14 cellular contexts compared by ENCODE assay signal in the genomic region with DNA sequence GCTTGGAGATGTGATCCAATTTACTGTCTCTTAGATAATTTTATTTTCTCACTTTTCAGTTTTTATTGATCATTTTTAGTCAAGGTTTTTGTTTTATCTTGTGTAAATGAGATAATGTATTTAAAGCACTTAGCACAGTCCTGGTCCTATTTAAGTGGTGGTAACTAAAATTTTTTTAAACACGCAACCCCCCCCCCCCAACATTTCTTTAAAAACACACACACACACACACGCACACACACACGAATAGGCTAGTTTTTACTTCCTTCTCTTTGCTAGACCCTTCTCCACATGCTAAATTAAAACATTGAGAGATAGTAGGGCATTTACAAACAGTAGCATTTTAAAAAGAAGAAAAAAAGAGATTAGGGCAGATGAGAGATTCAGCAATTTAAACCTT.
A peak's percentile ranks its signal among the peaks of the same experiment; 100 is the strongest.
DNase-seq lines count a peak whose midpoint lies in the region; ATAC-seq and TF ChIP-seq lines count a peak whose summit lies in the region.
"Had no signal": no experiment of that assay in that cellular context is flagged by ENCODE, and none has a peak within 500 bp of the region (broad histone marks: within the 10 kb centered on the region; RNA-seq: fewer than 3 reads in every experiment).

No MANE protein-coding gene starts in this region.

- peak overlapping the region; percentile 15 for H3K4me3 Mint-ChIP-seq in activated naive CD4-positive, alpha-beta T cell treated with anti-CD3 and anti-CD28 coated beads, Interleukin-2, amount 10 ng/mL, durations not matched to agents 7 days and 5 days
- peak overlapping the region; percentile 42 for H3K4me3 Mint-ChIP-seq in dendritic cell treated with granulocyte-macrophage colony-stimulating factor and Interleukin-4, amounts not matched to agents 40 ng/mL and 50 ng/mL, for 4 days
- H3K4me3 Mint-ChIP-seq in stimulated activated naive CD8-positive, alpha-beta T cell treated with anti-CD3 and anti-CD28 coated beads, Interleukin-15, amount 100 ng/mL, for 72 hours: peak overlapping the region; percentile 80 to 81

- peaks cover 79% of the 10 kb centered on the region for H3K79me2 ChIP-seq in OCI-LY1 (ENCODE audit: insufficient read depth, low read length)

- H3K27me3 ChIP-seq in OCI-LY1 (ENCODE audit: insufficient read depth, low read length): no peaks in the 10 kb centered on the region
- H3K27me3 ChIP-seq: BE2C, colonic mucosa had no signal

- no peaks in the 10 kb centered on the region for H3F3A ChIP-seq in OCI-LY1 (ENCODE audit: insufficient read depth, low read length)

- DNase-seq in activated naive CD4-positive, alpha-beta T cell treated with anti-CD3 and anti-CD28 coated beads, Interleukin-2, amount 10 ng/mL, durations not matched to agents 7 days and 5 days: no peak
- no peak for DNase-seq in activated naive CD4-positive, alpha-beta T cell treated with anti-CD3 and anti-CD28 coated beads, Interleukin-2, amount 50 U/mL, for 16 hours
- DNase-seq in stimulated activated naive CD8-positive, alpha-beta T cell treated with anti-CD3 and anti-CD28 coated beads, Interleukin-15, amount 100 ng/mL, for 72 hours: no peak
- no peak for DNase-seq in stimulated activated CD4-positive, alpha-beta T cell treated with anti-CD3 and anti-CD28 coated beads, Interleukin-2, amount 100 ng/mL, for 24 hours
- DNase-seq in activated CD4-positive, CD25-positive, alpha-beta regulatory T cell (lab: John Stamatoyannopoulos, UW): no peak
- no peak for DNase-seq in KG1 (lab: John Stamatoyannopoulos, UW)
- DNase-seq: activated effector memory CD4-positive, alpha-beta T cell treated with Interleukin-2 at 50 U/mL for 16 hours; BE2C; colonic mucosa; NCI-H146; occipital lobe had no signal

- intact Hi-C loops in dendritic cell treated with granulocyte-macrophage colony-stimulating factor and Interleukin-4, amounts not matched to agents 40 ng/mL and 50 ng/mL, for 4 days (cut with micrococcal nuclease): no loop called here

- no peaks in the 10 kb centered on the region for H3K9me2 ChIP-seq in OCI-LY1 (ENCODE audit: low read depth, low read length)

- no peak overlapping the region for H2AFZ ChIP-seq in OCI-LY1 (ENCODE audit: low read length)

- H3K4me1 ChIP-seq in OCI-LY1 (ENCODE audit: insufficient read depth, low read length, severe bottlenecking): peaks cover 60% of the 10 kb centered on the region

- H4K20me1 ChIP-seq in OCI-LY1 (ENCODE audit: insufficient read depth, low read length): no peaks in the 10 kb centered on the region; the same call in 1 of the 2 replicates

- H3K9ac ChIP-seq in OCI-LY1 (ENCODE audit: low read length): no peak overlapping the region

- H3K27ac Mint-ChIP-seq in activated naive CD4-positive, alpha-beta T cell treated with anti-CD3 and anti-CD28 coated beads, Interleukin-2, amount 10 ng/mL, durations not matched to agents 7 days and 5 days: peak overlapping the region; percentile 5
- H3K27ac Mint-ChIP-seq in dendritic cell treated with granulocyte-macrophage colony-stimulating factor and Interleukin-4, amounts not matched to agents 40 ng/mL and 50 ng/mL, for 4 days: peak overlapping the region; percentile 37
- H3K27ac Mint-ChIP-seq in stimulated activated naive CD8-positive, alpha-beta T cell treated with anti-CD3 and anti-CD28 coated beads, Interleukin-15, amount 100 ng/mL, for 72 hours: peak overlapping the region; percentile 35 to 64

- H3K4me3 ChIP-seq in OCI-LY1 (ENCODE audit: low read depth, low read length, poor library complexity, severe bottlenecking): peak overlapping the region; percentile 10
- H3K4me3 ChIP-seq: colonic mucosa had no signal

- no peaks in the 10 kb centered on the region for H3K27me3 Mint-ChIP-seq in activated naive CD4-positive, alpha-beta T cell treated with anti-CD3 and anti-CD28 coated beads, Interleukin-2, amount 10 ng/mL, durations not matched to agents 7 days and 5 days
- H3K27me3 Mint-ChIP-seq in dendritic cell treated with granulocyte-macrophage colony-stimulating factor and Interleukin-4, amounts not matched to agents 40 ng/mL and 50 ng/mL, for 4 days: no peaks in the 10 kb centered on the region
- no peaks in the 10 kb centered on the region for H3K27me3 Mint-ChIP-seq in stimulated activated naive CD8-positive, alpha-beta T cell treated with anti-CD3 and anti-CD28 coated beads, Interleukin-15, amount 100 ng/mL, for 72 hours

- no peaks in the 10 kb centered on the region for H3K36me3 ChIP-seq in OCI-LY1 (ENCODE audit: insufficient read depth, low read length)
- H3K36me3 ChIP-seq: colonic mucosa had no signal

- peaks cover 68% of the 10 kb centered on the region for H3K4me1 Mint-ChIP-seq in activated naive CD4-positive, alpha-beta T cell treated with anti-CD3 and anti-CD28 coated beads, Interleukin-2, amount 10 ng/mL, durations not matched to agents 7 days and 5 days
- peaks cover 61% of the 10 kb centered on the region for H3K4me1 Mint-ChIP-seq in dendritic cell treated with granulocyte-macrophage colony-stimulating factor and Interleukin-4, amounts not matched to agents 40 ng/mL and 50 ng/mL, for 4 days (ENCODE audit: low read depth)
- peaks cover 60% of the 10 kb centered on the region for H3K4me1 Mint-ChIP-seq in stimulated activated naive CD8-positive, alpha-beta T cell treated with anti-CD3 and anti-CD28 coated beads, Interleukin-15, amount 100 ng/mL, for 72 hours

- H3K36me3 Mint-ChIP-seq in activated naive CD4-positive, alpha-beta T cell treated with anti-CD3 and anti-CD28 coated beads, Interleukin-2, amount 10 ng/mL, durations not matched to agents 7 days and 5 days: peaks cover 9% of the 10 kb centered on the region
- H3K36me3 Mint-ChIP-seq in dendritic cell treated with granulocyte-macrophage colony-stimulating factor and Interleukin-4, amounts not matched to agents 40 ng/mL and 50 ng/mL, for 4 days (ENCODE audit: low read depth): peaks cover 8% of the 10 kb centered on the region

- H3K9me3 ChIP-seq in OCI-LY1 (ENCODE audit: low read length): no peaks in the 10 kb centered on the region
- H3K9me3 ChIP-seq: BE2C, colonic mucosa had no signal

- ATAC-seq in stimulated activated naive CD8-positive, alpha-beta T cell treated with anti-CD3 and anti-CD28 coated beads, Interleukin-15, amount 100 ng/mL, for 72 hours: no peak
- ATAC-seq: left colon had no signal

- peak overlapping the region; percentile 34 for H3K27ac ChIP-seq in OCI-LY1 (ENCODE audit: low read depth, low read length, poor library complexity, severe bottlenecking)
- H3K27ac ChIP-seq: colonic mucosa had no signal

- no peak for TF ChIP-seq CTCF in OCI-LY1 (IDR thresholded peaks at IDR 0.05; ENCODE audit: low read length)

- H3K4me2 ChIP-seq in OCI-LY1 (ENCODE audit: low read length): peak overlapping the region; percentile 44; the same call in 1 of the 2 replicates

- no peaks in the 10 kb centered on the region for H3K9me3 Mint-ChIP-seq in activated naive CD4-positive, alpha-beta T cell treated with anti-CD3 and anti-CD28 coated beads, Interleukin-2, amount 10 ng/mL, durations not matched to agents 7 days and 5 days
- no peaks in the 10 kb centered on the region for H3K9me3 Mint-ChIP-seq in dendritic cell treated with granulocyte-macrophage colony-stimulating factor and Interleukin-4, amounts not matched to agents 40 ng/mL and 50 ng/mL, for 4 days
- H3K9me3 Mint-ChIP-seq in stimulated activated naive CD8-positive, alpha-beta T cell treated with anti-CD3 and anti-CD28 coated beads, Interleukin-15, amount 100 ng/mL, for 72 hours: no peaks in the 10 kb centered on the region

- CTCF ChIA-PET in activated naive CD4-positive, alpha-beta T cell treated with anti-CD3 and anti-CD28 coated beads, Interleukin-2, amount 10 ng/mL, durations not matched to agents 7 days and 5 days (lab: Charles Lee): interaction anchor here (1.0 to 1.3 kb wide), 2 partner anchors 15 to 174 kb away, joined by 3 to 5 read pairs; no protein-coding TSS in a partner anchor

Comparison
In these comparisons a context has a peak if more than half of its experiments do, and no peak if none do; other contexts are left out.
1. H3K4me3 Mint-ChIP-seq: peak in every context shown above with its lines; median percentile 80 in stimulated activated naive CD8-positive, alpha-beta T cell treated with anti-CD3 and anti-CD28 coated beads, Interleukin-15, amount 100 ng/mL, for 72 hours; 42 in dendritic cell treated with granulocyte-macrophage colony-stimulating factor and Interleukin-4, amounts not matched to agents 40 ng/mL and 50 ng/mL, for 4 days; 15 in activated naive CD4-positive, alpha-beta T cell treated with anti-CD3 and anti-CD28 coated beads, Interleukin-2, amount 10 ng/mL, durations not matched to agents 7 days and 5 days.